Comparison of ENCODE assay signal across 23 cellular contexts in genomic region chr18:32588191-32588590, GRCh38.
"Had no signal": no experiment of that assay in that cellular context is flagged by ENCODE, and none has a peak within 500 bp of the region (broad histone marks: within the 10 kb centered on the region; RNA-seq: fewer than 3 reads in every experiment).

No MANE protein-coding gene starts in this region.

- H3K27me3 ChIP-seq: stomach, suprapubic skin, testis, thyroid gland, tibial artery, tibial nerve, transverse colon, upper lobe of left lung, upper lobe of right lung, vagina had no signal

- DNase-seq: stimulated activated CD4-positive, alpha-beta T cell treated with anti-CD3 and anti-CD28 coated beads, Interleukin-2, amount 100 ng/mL, for 24 hours; stimulated activated CD4-positive, alpha-beta T cell treated with anti-CD3 and anti-CD28 coated beads, Interleukin-2, amount 100 ng/mL, for 48 hours; stimulated activated CD4-positive, alpha-beta T cell treated with anti-CD3 and anti-CD28 coated beads, Interleukin-4, amount 100 ng/mL, for 1 hour; stimulated activated CD4-positive, alpha-beta T cell treated with anti-CD3 and anti-CD28 coated beads, Interleukin-4, amount 100 ng/mL, for 24 hours; stimulated activated CD4-positive, alpha-beta T cell treated with anti-CD3 and anti-CD28 coated beads, Interleukin-4, amount 100 ng/mL, for 4 hours; stimulated activated CD8-positive, alpha-beta memory T cell treated with anti-CD3 and anti-CD28 coated beads, Interleukin-4, amount 100 ng/mL, for 48 hours; stimulated activated naive B cell treated with anti-CD40 and anti-IgM and Interleukin-4, amounts not matched to agents 10 μg/mL and 1 μg/mL and 100 μg/mL, for 72 hours; stimulated activated naive CD4-positive, alpha-beta T cell; stimulated activated naive CD4-positive, alpha-beta T cell treated with Interleukin-2 at 50 U/mL for 16 hours; stimulated activated naive CD8-positive, alpha-beta T cell treated with anti-CD3 and anti-CD28 coated beads, Interleukin-15, amount 100 ng/mL, for 72 hours; stimulated activated naive CD8-positive, alpha-beta T cell treated with anti-CD3 and anti-CD28 coated beads, Interleukin-15, Interleukin-2, amounts not matched to agents 100 U/mL and 50 U/mL, for 24 hours; stomach; substantia nigra; testis; thyroid gland; tibial artery; transverse colon; upper lobe of left lung; upper lobe of right lung had no signal

- H3K27ac ChIP-seq: stomach, suprapubic skin, testis, thoracic aorta, thyroid gland, tibial artery, tibial nerve, transverse colon, upper lobe of left lung, upper lobe of right lung, vagina had no signal

- H3K9me3 ChIP-seq: stomach, suprapubic skin, testis, thoracic aorta, thyroid gland, tibial artery, transverse colon, upper lobe of left lung, upper lobe of right lung, vagina had no signal

- H3K4me1 ChIP-seq: stomach, suprapubic skin, testis, thyroid gland, tibial artery, tibial nerve, transverse colon, upper lobe of left lung, upper lobe of right lung, vagina had no signal

- H3K36me3 ChIP-seq: stomach, suprapubic skin, thoracic aorta, thyroid gland, tibial artery, tibial nerve, transverse colon, upper lobe of left lung, upper lobe of right lung, vagina had no signal

- H3K4me3 ChIP-seq: stomach, suprapubic skin, testis, thoracic aorta, thyroid gland, tibial artery, tibial nerve, transverse colon, upper lobe of left lung, upper lobe of right lung, vagina had no signal
